ENCODE assay signal across 23 cellular contexts in genomic region chr2:8145385-8145784, GRCh38.
DNase-seq lines count a peak whose midpoint lies in the region; ATAC-seq and TF ChIP-seq lines count a peak whose summit lies in the region.
"Had no signal": no experiment of that assay in that cellular context is flagged by ENCODE, and none has a peak within 500 bp of the region (broad histone marks: within the 10 kb centered on the region; RNA-seq: fewer than 3 reads in every experiment).

No MANE protein-coding gene starts in this region.

- no peaks in the 10 kb centered on the region for H3K9me3 Mint-ChIP-seq in stimulated activated naive CD8-positive, alpha-beta T cell treated with anti-CD3 and anti-CD28 coated beads, Interleukin-15, amount 100 ng/mL, for 72 hours
- H3K9me3 Mint-ChIP-seq in activated CD4-positive, alpha-beta T cell treated with anti-CD3 and anti-CD28 coated beads, Interleukin-2, amount 10 ng/mL, durations not matched to agents 7 days and 5 days: peaks cover 8% of the 10 kb centered on the region

- no peaks in the 10 kb centered on the region for H3K9me3 ChIP-seq in right lobe of liver
- H3K9me3 ChIP-seq: vagina had no signal

- ATAC-seq in stimulated activated naive CD8-positive, alpha-beta T cell treated with anti-CD3 and anti-CD28 coated beads, Interleukin-15, amount 100 ng/mL, for 72 hours: no peak
- no peak for ATAC-seq in stimulated activated naive CD8-positive, alpha-beta T cell treated with anti-CD3 and anti-CD28 coated beads, Interleukin-15, Interleukin-2, amounts not matched to agents 100 U/mL and 50 U/mL, for 24 hours
- no peak for ATAC-seq in right lobe of liver

- intact Hi-C loops in right lobe of liver (cut with DNase I): no loop called here

- POLR2A ChIA-PET in activated CD4-positive, alpha-beta T cell treated with anti-CD3 and anti-CD28 coated beads, Interleukin-2, amount 10 ng/mL, durations not matched to agents 7 days and 5 days (lab: Charles Lee): no interaction called here

- H3K27ac ChIP-seq in right lobe of liver: peak overlapping the region in 2 of 3 donors; percentile 72 to 74
- H3K27ac ChIP-seq: C4-2B, epithelial cell of prostate, vagina, WERI-Rb-1 had no signal

- no CpG with 5 or more reads among the region's 2 CpGs for WGBS in right lobe of liver (ENCODE audit: insufficient coverage, low coverage, low lambda C conversion rate, missing lambda C conversion rate)

- TF ChIP-seq CTCF in right lobe of liver (IDR thresholded peaks at IDR 0.05): no peak

- no peaks in the 10 kb centered on the region for H3K27me3 ChIP-seq in right lobe of liver
- H3K27me3 ChIP-seq: vagina had no signal

- H3K36me3 ChIP-seq in right lobe of liver: no peaks in the 10 kb centered on the region
- H3K36me3 ChIP-seq: vagina, WERI-Rb-1 had no signal

- H3K4me1 Mint-ChIP-seq in stimulated activated naive CD8-positive, alpha-beta T cell treated with anti-CD3 and anti-CD28 coated beads, Interleukin-15, amount 100 ng/mL, for 72 hours: no peaks in the 10 kb centered on the region
- H3K4me1 Mint-ChIP-seq in activated CD4-positive, alpha-beta T cell treated with anti-CD3 and anti-CD28 coated beads, Interleukin-2, amount 10 ng/mL, durations not matched to agents 7 days and 5 days: peaks cover 1% of the 10 kb centered on the region

- peak overlapping the region; percentile 23 to 44 for H3K27ac Mint-ChIP-seq in stimulated activated naive CD8-positive, alpha-beta T cell treated with anti-CD3 and anti-CD28 coated beads, Interleukin-15, amount 100 ng/mL, for 72 hours
- no peak overlapping the region for H3K27ac Mint-ChIP-seq in activated CD4-positive, alpha-beta T cell treated with anti-CD3 and anti-CD28 coated beads, Interleukin-2, amount 10 ng/mL, durations not matched to agents 7 days and 5 days

- TF ChIP-seq POLR2A in right lobe of liver (IDR thresholded peaks at IDR 0.05): no peak

- CTCF ChIA-PET in activated CD4-positive, alpha-beta T cell treated with anti-CD3 and anti-CD28 coated beads, Interleukin-2, amount 10 ng/mL, durations not matched to agents 7 days and 5 days (lab: Charles Lee): interaction anchor here (1.6 to 2.2 kb wide), 2 partner anchors 10 to 148 kb away, joined by 3 to 4 read pairs; no protein-coding TSS in a partner anchor

- DNase-seq in stimulated activated naive CD8-positive, alpha-beta T cell treated with anti-CD3 and anti-CD28 coated beads, Interleukin-15, amount 100 ng/mL, for 72 hours: no peak
- DNase-seq in stimulated activated naive CD8-positive, alpha-beta T cell treated with anti-CD3 and anti-CD28 coated beads, Interleukin-15, Interleukin-2, amounts not matched to agents 100 U/mL and 50 U/mL, for 24 hours: no peak
- DNase-seq in NOMO-1 (lab: John Stamatoyannopoulos, UW; ENCODE audit: unreplicated experiment in 2 of 2) (peak; percentile 11 to 55), right lobe of liver (no peak), NCI-H2081 (lab: John Stamatoyannopoulos, UW) (no peak), activated gamma-delta T cell treated with Interleukin-2 at 50 U/mL for 16 hours (no peak), SK-N-DZ (ENCODE audit: low spot score) (no peak)
- no peak for DNase-seq in activated CD4-positive, alpha-beta T cell treated with anti-CD3 and anti-CD28 coated beads, Interleukin-2, amount 10 ng/mL, durations not matched to agents 7 days and 5 days
- DNase-seq: activated CD4-positive, alpha-beta T cell treated with anti-CD3 and anti-CD28 coated beads, Interleukin-2, amount 50 U/mL, for 4 hours; activated naive CD4-positive, alpha-beta T cell; amniotic stem cell; caudate nucleus; GOT3; left ventricle myocardium superior; NCI-H1417 treated with DMSO at 0.1 percent for 48 hours; NCI-H524 treated with DMSO at 0.1 percent for 48 hours; Right ventricle myocardium superior; stimulated activated CD8-positive, alpha-beta memory T cell treated with anti-CD3 and anti-CD28 coated beads, Interleukin-4, amount 100 ng/mL, for 48 hours; T-helper 2 cell; WERI-Rb-1 had no signal

- H3K36me3 Mint-ChIP-seq in activated CD4-positive, alpha-beta T cell treated with anti-CD3 and anti-CD28 coated beads, Interleukin-2, amount 10 ng/mL, durations not matched to agents 7 days and 5 days (ENCODE audit: low read depth): no peaks in the 10 kb centered on the region

- no peak overlapping the region for H3K4me3 ChIP-seq in right lobe of liver
- H3K4me3 ChIP-seq: vagina had no signal

- peaks cover 0 to 39% (median 7%) of the 10 kb centered on the region in 4 donors for H3K4me1 ChIP-seq in right lobe of liver
- H3K4me1 ChIP-seq: vagina had no signal

- no peak overlapping the region for H3K4me3 Mint-ChIP-seq in stimulated activated naive CD8-positive, alpha-beta T cell treated with anti-CD3 and anti-CD28 coated beads, Interleukin-15, amount 100 ng/mL, for 72 hours
- no peak overlapping the region for H3K4me3 Mint-ChIP-seq in activated CD4-positive, alpha-beta T cell treated with anti-CD3 and anti-CD28 coated beads, Interleukin-2, amount 10 ng/mL, durations not matched to agents 7 days and 5 days

- H3K27me3 Mint-ChIP-seq in stimulated activated naive CD8-positive, alpha-beta T cell treated with anti-CD3 and anti-CD28 coated beads, Interleukin-15, amount 100 ng/mL, for 72 hours: no peaks in the 10 kb centered on the region
- no peaks in the 10 kb centered on the region for H3K27me3 Mint-ChIP-seq in activated CD4-positive, alpha-beta T cell treated with anti-CD3 and anti-CD28 coated beads, Interleukin-2, amount 10 ng/mL, durations not matched to agents 7 days and 5 days

Comparison
In these comparisons a context has a peak if more than half of its experiments do, and no peak if none do; other contexts are left out.
1. DNase-seq: peak in NOMO-1 (2 of 2); none in stimulated activated naive CD8-positive, alpha-beta T cell treated with anti-CD3 and anti-CD28 coated beads, Interleukin-15, amount 100 ng/mL, for 72 hours (0 of 2), stimulated activated naive CD8-positive, alpha-beta T cell treated with anti-CD3 and anti-CD28 coated beads, Interleukin-15, Interleukin-2, amounts not matched to agents 100 U/mL and 50 U/mL, for 24 hours (single experiment), right lobe of liver (0 of 3), NCI-H2081 (0 of 2), activated gamma-delta T cell treated with Interleukin-2 at 50 U/mL for 16 hours (single experiment), activated CD4-positive, alpha-beta T cell treated with anti-CD3 and anti-CD28 coated beads, Interleukin-2, amount 10 ng/mL, durations not matched to agents 7 days and 5 days (single experiment) and SK-N-DZ (single experiment).